13 cellular contexts compared by ENCODE assay signal in the genomic region with DNA sequence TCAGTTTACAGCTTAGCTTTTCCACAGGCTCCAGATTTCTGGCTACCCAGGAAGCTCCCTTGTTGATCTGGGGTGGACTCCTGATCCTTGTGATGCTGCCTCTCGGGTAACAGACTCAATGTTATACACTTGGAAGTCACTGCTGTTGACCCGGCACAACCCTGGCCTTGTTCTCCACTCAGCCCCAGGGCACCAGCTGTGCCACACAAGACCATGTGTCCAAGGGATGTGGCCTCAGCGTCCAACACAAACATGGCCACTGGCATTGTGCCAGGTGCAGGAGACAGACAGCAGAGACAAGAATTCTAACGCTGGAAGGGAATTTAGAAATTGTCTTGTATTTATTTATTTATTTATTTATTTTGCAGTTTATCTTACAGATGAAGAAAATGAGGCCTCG. TPM values are rescaled to one million over a fixed set of nuclear protein-coding genes. Genes with fewer than 3 reads are reported as not detected.
DNase-seq lines count a peak whose midpoint lies in the region; ATAC-seq, FAIRE-seq and TF ChIP-seq lines count a peak whose summit lies in the region.
"Had no signal": no experiment of that assay in that cellular context is flagged by ENCODE, and none has a peak within 500 bp of the region (broad histone marks: within the 10 kb centered on the region; RNA-seq: fewer than 3 reads in every experiment).

No MANE protein-coding gene starts in this region.

- TF ChIP-seq CTCF in cardiac fibroblast (IDR thresholded peaks at IDR 0.05; ENCODE audit: low read depth, low read length) (no peak), thyroid gland (IDR thresholded peaks at IDR 0.05) (no peak), mucosa of descending colon (IDR thresholded peaks at IDR 0.05) (no peak), GM20000 (IDR thresholded peaks at IDR 0.05; ENCODE audit: extremely low read depth, missing control alignments) (no peak)

- DNase-seq in NCI-H446 (lab: John Stamatoyannopoulos, UW) (peak; percentile 6 to 34), NCI-H446 treated with DMSO at 0.1 percent for 48 hours (lab: John Stamatoyannopoulos, UW) (no peak), cardiac fibroblast (ENCODE audit: low read depth in 2 of 2) (peak; percentile 47 to 55), left kidney (ENCODE audit: low read depth, low spot score) (peak; percentile 18), thyroid gland (peak; percentile 14 to 24), H54 (ENCODE audit: insufficient read length, low spot score) (no peak), mucosa of descending colon (no peak), GM20000 (ENCODE audit: low spot score) (no peak)
- DNase-seq: activated CD4-positive, alpha-beta T cell treated with anti-CD3 and anti-CD28 coated beads for 48 hours; stimulated activated CD8-positive, alpha-beta memory T cell treated with anti-CD3 and anti-CD28 coated beads, Interleukin-4, amount 100 ng/mL, for 48 hours had no signal

- no peak overlapping the region for H3K27ac ChIP-seq in thyroid gland
- H3K27ac ChIP-seq: psoas muscle had no signal

- no peaks in the 10 kb centered on the region for H3K9me3 ChIP-seq in thyroid gland
- no peaks in the 10 kb centered on the region for H3K9me3 ChIP-seq in mucosa of descending colon
- H3K9me3 ChIP-seq: psoas muscle had no signal

- whole genome bisulfite sequencing in thyroid gland, 2 donors = 56 to 67% methylated on average over 5 of the region's 5 CpGs

- no peak for ATAC-seq in mucosa of descending colon
- ATAC-seq: psoas muscle had no signal

- TF ChIP-seq POLR2A in thyroid gland (IDR thresholded peaks at IDR 0.05) (no peak), H54 (IDR thresholded peaks at IDR 0.05; ENCODE audit: low read depth, low read length) (no peak)

- H3K4me1 ChIP-seq in thyroid gland = no peaks in the 10 kb centered on the region
- H3K4me1 ChIP-seq in mucosa of descending colon (ENCODE audit: low read depth) = no peaks in the 10 kb centered on the region
- H3K4me1 ChIP-seq: psoas muscle had no signal

- intact Hi-C loops in thyroid gland (cut with DNase I) = no loop called here
- intact Hi-C loops in mucosa of descending colon (cut with DNase I, micrococcal nuclease) = no loop called here

- H3K36me3 ChIP-seq in thyroid gland = no peaks in the 10 kb centered on the region
- H3K36me3 ChIP-seq in mucosa of descending colon (ENCODE audit: low read depth) = no peaks in the 10 kb centered on the region

- no peak overlapping the region for H3K4me3 ChIP-seq in cardiac fibroblast (replicated peaks in 1 of 2; ENCODE audit: low read depth in 2 of 2, low read length in 2 of 2)
- no peak overlapping the region for H3K4me3 ChIP-seq in thyroid gland (replicated peaks in 1 of 3)
- no peak overlapping the region for H3K4me3 ChIP-seq in mucosa of descending colon
- H3K4me3 ChIP-seq: psoas muscle had no signal

- no peaks in the 10 kb centered on the region for H3K27me3 ChIP-seq in thyroid gland

- FAIRE-seq in H54 (lab: Jason Lieb, UNC) = no peak
- FAIRE-seq: A204.1 had no signal

RNA-seq across cellular contexts. Expression of gene PPP4R1, which starts 39.0 kb away (rescaled TPM):
- total RNA-seq in thyroid gland (100 to 1,000 TPM in 3 of 4 donors, 10 to 100 TPM in 1; 95.5 to 170 (median 110) TPM), mucosa of descending colon (100 to 1,000 TPM in 1 of 3 donors, 10 to 100 TPM in 2; 79.6 to 109 (median 81.3) TPM)

RNA-seq across cellular contexts. Expression of gene RAB31, which starts 54.7 kb away (rescaled TPM):
- total RNA-seq in thyroid gland (10 to 100 TPM; 33.9 to 72.7 (median 40.8) TPM), mucosa of descending colon (10 to 100 TPM; 12.8 to 58.5 (median 27.4) TPM)
- total RNA-seq: OCI-LY7 had no signal

Comparison
In these comparisons a context has a peak if more than half of its experiments do, and no peak if none do; other contexts are left out.
1. DNase-seq: peak in NCI-H446 (2 of 2), cardiac fibroblast (2 of 2), left kidney (single experiment) and thyroid gland (2 of 2); none in NCI-H446 treated with DMSO at 0.1 percent for 48 hours (single experiment), H54 (single experiment), mucosa of descending colon (0 of 3) and GM20000 (single experiment).